Comparison of ENCODE assay signal across 1 cellular context in the genomic region with DNA sequence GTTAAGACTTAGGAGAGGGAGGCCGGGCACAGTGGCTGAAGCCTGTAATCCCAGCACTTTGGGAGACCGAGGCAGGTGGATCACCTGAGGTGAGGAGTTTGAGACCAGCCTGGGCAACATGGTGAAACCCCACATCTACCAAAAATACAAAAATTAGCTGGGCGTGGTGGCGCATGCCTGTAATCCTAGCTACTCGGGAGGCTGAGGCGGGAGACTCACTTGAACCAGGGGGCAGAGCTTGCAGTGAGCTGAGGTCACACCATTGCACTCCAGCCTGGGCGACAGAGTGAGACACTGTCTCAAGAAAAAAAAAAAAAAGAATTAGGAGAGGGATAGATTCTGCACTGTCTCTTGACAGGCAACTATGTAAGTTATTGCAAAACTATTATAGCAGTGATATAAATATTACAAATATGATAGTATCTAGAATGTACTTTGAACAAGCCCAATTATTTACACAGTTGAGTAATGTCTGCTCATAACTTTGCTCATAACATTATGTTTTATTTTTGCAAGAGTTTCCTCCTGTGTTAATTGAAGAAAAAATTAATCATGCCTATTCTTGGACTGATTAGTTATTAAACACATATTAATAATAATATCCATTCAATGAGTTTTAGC. TPM values are rescaled to one million over a fixed set of nuclear protein-coding genes. Genes with fewer than 3 reads are reported as not detected.
"Had no signal": no experiment of that assay in that cellular context is flagged by ENCODE, and none has a peak within 500 bp of the region (broad histone marks: within the 10 kb centered on the region; RNA-seq: fewer than 3 reads in every experiment).

No MANE protein-coding gene starts in this region.

RNA-seq across cellular contexts. Expression of gene MPV17L, which starts 46.6 kb away (rescaled TPM):
- total RNA-seq: naive thymus-derived CD8-positive, alpha-beta T cell had no signal
- polyA plus RNA-seq: naive thymus-derived CD8-positive, alpha-beta T cell had no signal
